19 cellular contexts compared by ENCODE assay signal in genomic region chr2:69092857-69093256, GRCh38.
DNase-seq lines count a peak whose midpoint lies in the region; ATAC-seq and TF ChIP-seq lines count a peak whose summit lies in the region.
"Had no signal": no experiment of that assay in that cellular context is flagged by ENCODE, and none has a peak within 500 bp of the region (broad histone marks: within the 10 kb centered on the region; RNA-seq: fewer than 3 reads in every experiment).

No MANE protein-coding gene starts in this region.

- peaks cover 80% of the 10 kb centered on the region for H3F3A ChIP-seq in GM23248 (ENCODE audit: insufficient read depth)

- H3K36me3 Mint-ChIP-seq in activated naive CD8-positive, alpha-beta T cell treated with anti-CD3 and anti-CD28 coated beads, Interleukin-2, amount 50 U/mL, for 24 hours (ENCODE audit: low read depth), result no peaks in the 10 kb centered on the region

- H3K9ac ChIP-seq in GM23248, result peak overlapping the region; percentile 13; the same call in 1 of the 2 replicates

- no peak for TF ChIP-seq POLR2A in uterus (IDR thresholded peaks at IDR 0.05)

- H3K9me2 ChIP-seq in GM23248 (ENCODE audit: insufficient read depth), result no peaks in the 10 kb centered on the region

- H3K9me3 Mint-ChIP-seq in activated naive CD8-positive, alpha-beta T cell treated with anti-CD3 and anti-CD28 coated beads, Interleukin-2, amount 50 U/mL, for 24 hours, result no peaks in the 10 kb centered on the region

- 50 to 59% methylated on average over 1 of the region's 1 CpG for WGBS in GM23248 (ENCODE audit: low coverage in 1 of 2, low lambda C conversion rate in 2 of 2, missing lambda C conversion rate in 2 of 2), 2 experiments

- H3K4me3 ChIP-seq in GM23248 (no peak overlapping the region), epithelial cell of esophagus (ENCODE audit: low read length) (no peak overlapping the region), uterus (no peak overlapping the region)
- H3K4me3 ChIP-seq: HAP-1, K562, SJCRH30 had no signal

- DNase-seq in GM23248 (peak; percentile 66), NOMO-1 treated with DMSO at 0.1 percent for 48 hours (lab: John Stamatoyannopoulos, UW; ENCODE audit: unreplicated experiment) (peak; percentile 79), epithelial cell of esophagus (ENCODE audit: low read depth) (peak; percentile 46), renal cortical epithelial cell (ENCODE audit: low read depth) (peak; percentile 75), uterus (no peak)
- DNase-seq in activated CD4-positive, alpha-beta T cell treated with anti-CD3 and anti-CD28 coated beads for 1 hour, result no peak
- no peak for DNase-seq in activated naive CD8-positive, alpha-beta T cell treated with anti-CD3 and anti-CD28 coated beads, Interleukin-2, amount 50 U/mL, for 24 hours
- DNase-seq: COR-L47, DMS 273 treated with DMSO at 0.1 percent for 48 hours, GDM1, NCI-H1417, NCI-H187 treated with DMSO at 0.1 percent for 48 hours, NCI-H2227 treated with DMSO at 0.1 percent for 48 hours, NCI-H510A treated with DMSO at 0.1 percent for 48 hours, NCI-H774, SJCRH30 had no signal

- ATAC-seq in activated naive CD8-positive, alpha-beta T cell treated with anti-CD3 and anti-CD28 coated beads, Interleukin-2, amount 50 U/mL, for 24 hours, result no peak
- ATAC-seq: K562 had no signal

- in situ Hi-C loops in GM23248 (cut with MboI), result no loop called here

- H3K27ac ChIP-seq in GM23248, result peak overlapping the region; percentile 11
- no peak overlapping the region for H3K27ac ChIP-seq in uterus
- H3K27ac ChIP-seq: SJCRH30 had no signal

- no peak overlapping the region for H3K4me2 ChIP-seq in GM23248 (ENCODE audit: unreplicated experiment)

- peaks cover 14% of the 10 kb centered on the region for H3K27me3 Mint-ChIP-seq in activated naive CD8-positive, alpha-beta T cell treated with anti-CD3 and anti-CD28 coated beads, Interleukin-2, amount 50 U/mL, for 24 hours

- no peaks in the 10 kb centered on the region for H3K79me2 ChIP-seq in GM23248 (ENCODE audit: insufficient read depth)

- TF ChIP-seq CTCF in epithelial cell of esophagus (IDR thresholded peaks at IDR 0.05; ENCODE audit: insufficient read depth, low read depth, low read length, missing control alignments) (no peak), uterus (IDR thresholded peaks at IDR 0.05) (no peak)

- H3K27me3 ChIP-seq in GM23248 (replicated peaks; ENCODE audit: insufficient read depth) (no peaks in the 10 kb centered on the region), uterus (no peaks in the 10 kb centered on the region)
- H3K27me3 ChIP-seq: SJCRH30 had no signal

- H2AFZ ChIP-seq in GM23248, result no peak overlapping the region

- no peaks in the 10 kb centered on the region for H3K4me1 Mint-ChIP-seq in activated naive CD8-positive, alpha-beta T cell treated with anti-CD3 and anti-CD28 coated beads, Interleukin-2, amount 50 U/mL, for 24 hours
- H3K4me1 Mint-ChIP-seq: B cell had no signal

- H3K4me3 Mint-ChIP-seq in activated naive CD8-positive, alpha-beta T cell treated with anti-CD3 and anti-CD28 coated beads, Interleukin-2, amount 50 U/mL, for 24 hours, result no peak overlapping the region
- H3K4me3 Mint-ChIP-seq: B cell had no signal

- peaks cover 64% of the 10 kb centered on the region for H3K4me1 ChIP-seq in GM23248 (ENCODE audit: insufficient read depth)
- H3K4me1 ChIP-seq in uterus, result no peaks in the 10 kb centered on the region
- H3K4me1 ChIP-seq: HAP-1, SJCRH30 had no signal

- intact Hi-C loops in uterus (cut with DNase I; ENCODE audit: low total_unique reads), result no loop called here

- H3K9me3 ChIP-seq in GM23248 (ENCODE audit: low read depth) (no peaks in the 10 kb centered on the region), uterus (no peaks in the 10 kb centered on the region)
- H3K9me3 ChIP-seq: HAP-1, SJCRH30 had no signal

- H4K20me1 ChIP-seq in GM23248 (ENCODE audit: insufficient read depth), result no peaks in the 10 kb centered on the region

- H3K36me3 ChIP-seq in GM23248 (ENCODE audit: low read depth) (peaks cover 26% of the 10 kb centered on the region), uterus (no peaks in the 10 kb centered on the region)
- H3K36me3 ChIP-seq: HAP-1 had no signal

- no peak overlapping the region for H3K27ac Mint-ChIP-seq in activated naive CD8-positive, alpha-beta T cell treated with anti-CD3 and anti-CD28 coated beads, Interleukin-2, amount 50 U/mL, for 24 hours
- H3K27ac Mint-ChIP-seq: B cell had no signal

Comparison
In these comparisons a context has a peak if more than half of its experiments do, and no peak if none do; other contexts are left out.
1. DNase-seq: peak in GM23248 (single experiment), NOMO-1 treated with DMSO at 0.1 percent for 48 hours (single experiment), epithelial cell of esophagus (single experiment) and renal cortical epithelial cell (single experiment); none in uterus (0 of 2), activated CD4-positive, alpha-beta T cell treated with anti-CD3 and anti-CD28 coated beads for 1 hour (single experiment) and activated naive CD8-positive, alpha-beta T cell treated with anti-CD3 and anti-CD28 coated beads, Interleukin-2, amount 50 U/mL, for 24 hours (single experiment).